ENCODE assay signal across 8 cellular contexts in genomic region chr2:99066602-99067001, GRCh38.
DNase-seq lines count a peak whose midpoint lies in the region; ATAC-seq, FAIRE-seq and TF ChIP-seq lines count a peak whose summit lies in the region.

No MANE protein-coding gene starts in this region.

- no peaks in the 10 kb centered on the region for H3K9me3 Mint-ChIP-seq in activated CD4-positive, alpha-beta T cell treated with anti-CD3 and anti-CD28 coated beads, Interleukin-2, amount 10 ng/mL, durations not matched to agents 24 days and 14 days
- H3K9me3 Mint-ChIP-seq in mesothelial cell of epicardium = no peaks in the 10 kb centered on the region

- H3K4me3 Mint-ChIP-seq in activated CD4-positive, alpha-beta T cell treated with anti-CD3 and anti-CD28 coated beads, Interleukin-2, amount 10 ng/mL, durations not matched to agents 24 days and 14 days = no peak overlapping the region
- H3K4me3 Mint-ChIP-seq in mesothelial cell of epicardium = no peak overlapping the region

- no peak for TF ChIP-seq CTCF in mesothelial cell of epicardium (IDR thresholded peaks at IDR 0.05; ENCODE audit: unreplicated experiment)

- peak; percentile 90 for ATAC-seq in GM18861 (IDR thresholded peaks at IDR 0.05; ENCODE audit: unreplicated experiment)
- ATAC-seq in HG02943 (IDR thresholded peaks at IDR 0.05; ENCODE audit: low read depth, unreplicated experiment) = peak; percentile 96

- intact Hi-C loops in activated CD4-positive, alpha-beta T cell treated with anti-CD3 and anti-CD28 coated beads, Interleukin-2, amount 10 ng/mL, durations not matched to agents 24 days and 14 days (cut with micrococcal nuclease) = loop anchor here (1.0 to 10.0 kb wide), 5 partner anchors 116 to 417 kb away; partner anchors contain the start of genes CRACDL, MITD1 and MRPL30

- H3K4me1 Mint-ChIP-seq in activated CD4-positive, alpha-beta T cell treated with anti-CD3 and anti-CD28 coated beads, Interleukin-2, amount 10 ng/mL, durations not matched to agents 24 days and 14 days = no peaks in the 10 kb centered on the region
- no peaks in the 10 kb centered on the region for H3K4me1 Mint-ChIP-seq in mesothelial cell of epicardium

- FAIRE-seq in small intestine (lab: Jason Lieb, UNC) = no peak

- peak; percentile 25 for DNase-seq in COR-L47 (lab: John Stamatoyannopoulos, UW)
- DNase-seq in NCI-H1694 (lab: John Stamatoyannopoulos, UW) = peak; percentile 9
- peak; percentile 74 for DNase-seq in activated CD4-positive, alpha-beta T cell treated with anti-CD3 and anti-CD28 coated beads, Interleukin-2, amount 10 ng/mL, durations not matched to agents 24 days and 14 days
- DNase-seq in glomerular endothelial cell (ENCODE audit: extremely low read depth, low read depth, low spot score) = peak; percentile 27
- peak; percentile 77 for DNase-seq in small intestine
- no peak for DNase-seq in mesothelial cell of epicardium (ENCODE audit: low spot score in 2 of 2, unreplicated experiment in 2 of 2)

- no peaks in the 10 kb centered on the region for H3K36me3 Mint-ChIP-seq in activated CD4-positive, alpha-beta T cell treated with anti-CD3 and anti-CD28 coated beads, Interleukin-2, amount 10 ng/mL, durations not matched to agents 24 days and 14 days (ENCODE audit: low read depth)
- no peaks in the 10 kb centered on the region for H3K36me3 Mint-ChIP-seq in mesothelial cell of epicardium

- H3K4me3 ChIP-seq in small intestine (ENCODE audit: low read depth in 1 of 2, low read length in 2 of 2) = no peak overlapping the region

- no peaks in the 10 kb centered on the region for H3K9me3 ChIP-seq in small intestine (ENCODE audit: control insufficient read depth, low read depth)

- no peaks in the 10 kb centered on the region for H3K27me3 ChIP-seq in small intestine (ENCODE audit: control insufficient read depth in 2 of 2, insufficient read depth in 2 of 2, low read length in 2 of 2)

- no peaks in the 10 kb centered on the region for H3K36me3 ChIP-seq in small intestine (ENCODE audit: control insufficient read depth in 2 of 2, insufficient read depth in 2 of 2, low read length in 2 of 2)

- no peaks in the 10 kb centered on the region for H3K4me1 ChIP-seq in small intestine (ENCODE audit: control insufficient read depth in 2 of 2, insufficient read depth in 1 of 2, low read depth in 1 of 2, low read length in 1 of 2)

- no peaks in the 10 kb centered on the region for H3K27me3 Mint-ChIP-seq in activated CD4-positive, alpha-beta T cell treated with anti-CD3 and anti-CD28 coated beads, Interleukin-2, amount 10 ng/mL, durations not matched to agents 24 days and 14 days
- H3K27me3 Mint-ChIP-seq in mesothelial cell of epicardium (ENCODE audit: low read depth) = peaks cover 6% of the 10 kb centered on the region

- peak overlapping the region; percentile 84 to 90 for H3K27ac ChIP-seq in small intestine (ENCODE audit: low read depth in 1 of 2, low read length in 1 of 2)

- no peak overlapping the region for H3K27ac Mint-ChIP-seq in activated CD4-positive, alpha-beta T cell treated with anti-CD3 and anti-CD28 coated beads, Interleukin-2, amount 10 ng/mL, durations not matched to agents 24 days and 14 days
- H3K27ac Mint-ChIP-seq in mesothelial cell of epicardium = no peak overlapping the region

- WGBS in small intestine, 3 donors = 26 to 35% (median 34%) methylated on average over 3 of the region's 3 CpGs

Comparison
In these comparisons a context has a peak if more than half of its experiments do, and no peak if none do; other contexts are left out.
1. DNase-seq: peak in COR-L47 (single experiment), NCI-H1694 (single experiment), activated CD4-positive, alpha-beta T cell treated with anti-CD3 and anti-CD28 coated beads, Interleukin-2, amount 10 ng/mL, durations not matched to agents 24 days and 14 days (single experiment), glomerular endothelial cell (single experiment) and small intestine (single experiment); none in mesothelial cell of epicardium (0 of 2).